In the genomic region with DNA sequence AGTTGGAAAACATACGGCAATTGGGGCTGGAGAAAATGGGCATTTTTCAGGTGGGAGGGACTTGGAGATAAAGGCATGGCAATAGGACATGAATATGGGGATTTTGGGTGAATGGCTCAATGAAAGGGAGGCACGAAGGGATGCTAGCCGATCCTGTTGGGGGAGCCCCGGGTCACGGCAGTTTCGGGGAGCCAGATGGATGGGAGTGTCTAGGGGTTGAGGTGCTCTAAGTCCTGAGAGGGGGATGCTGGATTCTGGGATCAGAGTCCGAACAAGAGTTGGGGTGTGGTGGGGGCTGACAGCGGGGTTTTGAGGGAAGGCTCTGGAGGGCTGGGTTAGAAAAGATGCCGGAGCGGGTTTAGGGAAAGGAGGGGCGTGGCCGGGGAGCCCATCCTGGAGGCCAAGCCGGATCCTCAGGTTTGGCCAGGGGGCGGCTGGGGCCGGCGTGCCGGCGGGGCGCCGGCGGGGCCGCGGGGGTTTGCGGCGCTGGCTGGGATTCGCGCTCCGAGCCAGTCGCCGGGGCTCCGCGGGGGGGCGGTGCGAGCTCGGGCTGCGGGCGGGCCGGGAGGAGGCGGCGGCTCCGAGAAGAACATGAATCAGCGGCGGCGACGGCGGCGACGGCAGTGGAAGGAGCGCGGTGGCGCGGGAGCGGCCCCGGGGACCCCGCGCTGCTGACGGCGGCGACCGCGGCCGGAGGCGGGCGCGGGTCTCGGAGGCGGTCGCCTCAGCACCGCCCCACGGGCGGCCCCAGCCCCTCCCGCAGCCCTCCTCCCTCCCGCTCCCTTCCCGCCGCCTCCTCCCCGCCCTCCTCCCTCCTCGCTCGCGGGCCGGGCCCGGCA, we compare ENCODE assay signal across 8 cellular contexts. TPM values are rescaled to one million over a fixed set of nuclear protein-coding genes. Genes with fewer than 3 reads are reported as not detected.
A peak's percentile ranks its signal among the peaks of the same experiment; 100 is the strongest.
DNase-seq lines count a peak whose midpoint lies in the region; ATAC-seq and TF ChIP-seq lines count a peak whose summit lies in the region.

Gene TYRO3, plus strand, starts transcription at position 813 of the 839 bp plus-strand sequence. CDS start 46 bp downstream, outside the sequence.

- H3K36me3 Mint-ChIP-seq in activated CD4-positive, alpha-beta T cell treated with anti-CD3 and anti-CD28 coated beads, Interleukin-2, amount 10 ng/mL, durations not matched to agents 24 days and 14 days (ENCODE audit: low read depth), result no peaks in the 10 kb centered on the region

- TF ChIP-seq CTCF in choroid plexus epithelial cell (conservative IDR thresholded peaks at IDR 0.05; ENCODE audit: low read depth, low read length) (no peak), left lung (IDR thresholded peaks at IDR 0.05) (no peak)

- H3K27me3 ChIP-seq in left lung, result peaks cover 4 to 39% of the 10 kb centered on the region in 2 donors

- peak within 1 kb of the TSS; percentile 87 for H3K9ac ChIP-seq in ES-I3 (ENCODE audit: low read depth, low read length)

- H3K9me3 ChIP-seq in ES-I3 (ENCODE audit: control insufficient read depth, insufficient read depth, low read length) (no peaks in the 10 kb centered on the region), left lung (no peaks in the 10 kb centered on the region)

- ATAC-seq in left lung (peak; percentile 68), GM21619 (IDR thresholded peaks at IDR 0.05; ENCODE audit: unreplicated experiment) (no peak)

- H3K4me3 Mint-ChIP-seq in activated CD4-positive, alpha-beta T cell treated with anti-CD3 and anti-CD28 coated beads, Interleukin-2, amount 10 ng/mL, durations not matched to agents 24 days and 14 days, result peak within 1 kb of the TSS; percentile 84

- H3K4me1 ChIP-seq in ES-I3 (ENCODE audit: insufficient read depth, low read length), result peaks cover 39% of the 10 kb centered on the region
- H3K4me1 ChIP-seq in left lung, result peaks cover 9 to 27% of the 10 kb centered on the region in 2 donors

- H3K27ac ChIP-seq in left lung, result peak within 1 kb of the TSS; percentile 19 to 39

- peak within 1 kb of the TSS; percentile 65 for H3K27ac Mint-ChIP-seq in activated CD4-positive, alpha-beta T cell treated with anti-CD3 and anti-CD28 coated beads, Interleukin-2, amount 10 ng/mL, durations not matched to agents 24 days and 14 days

- DNase-seq in LHCN-M2 (ENCODE audit: low read depth) (peak; percentile 32), choroid plexus epithelial cell (ENCODE audit: low read depth) (peak; percentile 51), left lung (peak; percentile 65 to 92), NCI-H2107 (lab: John Stamatoyannopoulos, UW) (no peak)
- DNase-seq in activated CD4-positive, alpha-beta T cell treated with anti-CD3 and anti-CD28 coated beads, Interleukin-2, amount 10 ng/mL, durations not matched to agents 24 days and 14 days, result peak; percentile 91
- peak; percentile 64 for DNase-seq in stimulated activated CD4-positive, alpha-beta T cell treated with anti-CD3 and anti-CD28 coated beads, Interleukin-1b, Interleukin-23, amount 100 ng/mL, for 48 hours

- intact Hi-C loops in activated CD4-positive, alpha-beta T cell treated with anti-CD3 and anti-CD28 coated beads, Interleukin-2, amount 10 ng/mL, durations not matched to agents 24 days and 14 days (cut with micrococcal nuclease), result loop anchor here (1.0 to 2.0 kb wide), 2 partner anchors 26 to 253 kb away; no protein-coding TSS in a partner anchor
- intact Hi-C loops in left lung (cut with DNase I), result no loop called here

- peaks cover 49% of the 10 kb centered on the region for H3K27me3 Mint-ChIP-seq in activated CD4-positive, alpha-beta T cell treated with anti-CD3 and anti-CD28 coated beads, Interleukin-2, amount 10 ng/mL, durations not matched to agents 24 days and 14 days

- H3K4me3 ChIP-seq in choroid plexus epithelial cell (ENCODE audit: low read depth, low read length), result peak within 1 kb of the TSS; percentile 63
- peak within 1 kb of the TSS; percentile 38 to 49 for H3K4me3 ChIP-seq in left lung

- no peaks in the 10 kb centered on the region for H3K9me3 Mint-ChIP-seq in activated CD4-positive, alpha-beta T cell treated with anti-CD3 and anti-CD28 coated beads, Interleukin-2, amount 10 ng/mL, durations not matched to agents 24 days and 14 days

- H3K36me3 ChIP-seq in ES-I3 (ENCODE audit: insufficient read depth, low read length) (no peaks in the 10 kb centered on the region), left lung (no peaks in the 10 kb centered on the region)

- H3K4me1 Mint-ChIP-seq in activated CD4-positive, alpha-beta T cell treated with anti-CD3 and anti-CD28 coated beads, Interleukin-2, amount 10 ng/mL, durations not matched to agents 24 days and 14 days, result peaks cover 22% of the 10 kb centered on the region

RNA-seq across cellular contexts. Expression of gene TYRO3, which starts in this region (rescaled TPM):
- total RNA-seq in LHCN-M2 (2014; rRNA removed) (8.6 and 9.2 TPM in 2 replicates), left lung (10 to 100 TPM; 11.2 to 11.9 TPM)
- polyA plus RNA-seq in LHCN-M2 (2012), result 17.5 TPM
- 4.2 and 6.2 TPM in 2 replicates for total RNA-seq in activated CD4-positive, alpha-beta T cell treated with anti-CD3 and anti-CD28 coated beads, Interleukin-2, amount 10 ng/mL, durations not matched to agents 24 days and 14 days
